16 cellular contexts compared by ENCODE assay signal in genomic region chr1:230940848-230941247, GRCh38.
DNase-seq lines count a peak whose midpoint lies in the region; ATAC-seq and TF ChIP-seq lines count a peak whose summit lies in the region.
"Had no signal": no experiment of that assay in that cellular context is flagged by ENCODE, and none has a peak within 500 bp of the region (broad histone marks: within the 10 kb centered on the region; RNA-seq: fewer than 3 reads in every experiment).

No MANE protein-coding gene starts in this region.

- peak; percentile 63 for ATAC-seq in SK-N-SH treated with all-trans-retinoic acid at 6 μM for 48 hours
- ATAC-seq in GM18519 (IDR thresholded peaks at IDR 0.05; ENCODE audit: low FRiP score, unreplicated experiment), result no peak

- H3K4me3 ChIP-seq in skeletal muscle cell (ENCODE audit: low read depth, low read length), result no peak overlapping the region

- peak; percentile 21 for DNase-seq in Ammon's horn (ENCODE audit: low spot score)
- peak; percentile 7 for DNase-seq in fibroblast of gingiva (ENCODE audit: low read depth)
- peak; percentile 11 for DNase-seq in skeletal muscle cell (ENCODE audit: low read depth)
- no peak for DNase-seq in activated CD4-positive, CD25-positive, alpha-beta regulatory T cell treated with anti-CD3 and anti-CD28 coated beads, Interleukin-2, amount 50 U/mL, for 72 hours
- DNase-seq in COR-L47 (lab: John Stamatoyannopoulos, UW), result no peak
- no peak for DNase-seq in OCI-M2 (lab: John Stamatoyannopoulos, UW; ENCODE audit: unreplicated experiment)
- DNase-seq: activated CD4-positive, CD25-positive, alpha-beta regulatory T cell; activated naive CD8-positive, alpha-beta T cell treated with anti-CD3 and anti-CD28 coated beads for 36 hours; Calu3; effector memory CD4-positive, alpha-beta T cell; Kasumi-1; NCI-H526; retina; SIG-M5 had no signal

TF ChIP-seq in SK-N-SH treated with all-trans-retinoic acid at 6 μM for 48 hours, 23 proteins besides CTCF, POLR2A, EP300 and RAD21:
- TF ChIP-seq TCF4 (CRISPR knock-in tag; IDR thresholded peaks at IDR 0.05; ENCODE audit: borderline replicate concordance) (no peak), ZNF8 (CRISPR knock-in tag; IDR thresholded peaks at IDR 0.05) (no peak), CSRNP3 (CRISPR knock-in tag; IDR thresholded peaks at IDR 0.05) (no peak), CSDC2 (CRISPR knock-in tag; IDR thresholded peaks at IDR 0.05) (no peak), ZNF565 (CRISPR knock-in tag; conservative IDR thresholded peaks at IDR 0.05; ENCODE audit: low read depth) (no peak), GLIS3 (CRISPR knock-in tag; IDR thresholded peaks at IDR 0.05) (no peak), ARNTL (CRISPR knock-in tag; IDR thresholded peaks at IDR 0.05; ENCODE audit: borderline replicate concordance, low read depth) (no peak)
- TF ChIP-seq, protein P1, sequence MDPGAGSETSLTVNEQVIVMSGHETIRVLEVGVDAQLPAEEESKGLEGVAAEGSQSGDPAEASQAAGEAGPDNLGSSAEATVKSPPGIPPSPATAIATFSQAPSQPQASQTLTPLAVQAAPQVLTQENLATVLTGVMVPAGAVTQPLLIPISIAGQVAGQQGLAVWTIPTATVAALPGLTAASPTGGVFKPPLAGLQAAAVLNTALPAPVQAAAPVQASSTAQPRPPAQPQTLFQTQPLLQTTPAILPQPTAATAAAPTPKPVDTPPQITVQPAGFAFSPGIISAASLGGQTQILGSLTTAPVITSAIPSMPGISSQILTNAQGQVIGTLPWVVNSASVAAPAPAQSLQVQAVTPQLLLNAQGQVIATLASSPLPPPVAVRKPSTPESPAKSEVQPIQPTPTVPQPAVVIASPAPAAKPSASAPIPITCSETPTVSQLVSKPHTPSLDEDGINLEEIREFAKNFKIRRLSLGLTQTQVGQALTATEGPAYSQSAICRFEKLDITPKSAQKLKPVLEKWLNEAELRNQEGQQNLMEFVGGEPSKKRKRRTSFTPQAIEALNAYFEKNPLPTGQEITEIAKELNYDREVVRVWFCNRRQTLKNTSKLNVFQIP (CRISPR knock-in tag; IDR thresholded peaks at IDR 0.05; ENCODE audit: borderline replicate concordance, low read depth), result no peak

Comparison
In these comparisons a context has a peak if more than half of its experiments do, and no peak if none do; other contexts are left out.
1. DNase-seq: peak in Ammon's horn (single experiment), fibroblast of gingiva (single experiment) and skeletal muscle cell (single experiment); none in activated CD4-positive, CD25-positive, alpha-beta regulatory T cell treated with anti-CD3 and anti-CD28 coated beads, Interleukin-2, amount 50 U/mL, for 72 hours (single experiment), COR-L47 (single experiment) and OCI-M2 (single experiment).